ENCODE assay signal across 13 cellular contexts in genomic region chr18:43582120-43582519, GRCh38.
DNase-seq lines count a peak whose midpoint lies in the region; ATAC-seq and TF ChIP-seq lines count a peak whose summit lies in the region.
"Had no signal": no experiment of that assay in that cellular context is flagged by ENCODE, and none has a peak within 500 bp of the region (broad histone marks: within the 10 kb centered on the region; RNA-seq: fewer than 3 reads in every experiment).

No MANE protein-coding gene starts in this region.

- no peak overlapping the region for H3K4me3 ChIP-seq in heart right ventricle
- H3K4me3 ChIP-seq in right atrium auricular region, result no peak overlapping the region
- no peak overlapping the region for H3K4me3 ChIP-seq in OCI-LY3 (ENCODE audit: low read length)
- no peak overlapping the region for H3K4me3 ChIP-seq in gastroesophageal sphincter
- no peak overlapping the region for H3K4me3 ChIP-seq in lower leg skin (ENCODE audit: low read depth, poor library complexity, severe bottlenecking)
- H3K4me3 ChIP-seq: BLaER1 had no signal

- 49 to 64% methylated on average over 1 of the region's 1 CpG for WGBS in heart right ventricle, 2 donors
- WGBS in gastroesophageal sphincter (ENCODE audit: low coverage in 1 of 2), 2 donors, result 27 to 29% methylated on average over 1 of the region's 1 CpG
- 43 to 59% methylated on average over 1 of the region's 1 CpG for WGBS in lower leg skin, 2 donors

- H3K27me3 ChIP-seq in heart right ventricle (no peaks in the 10 kb centered on the region), right atrium auricular region (no peaks in the 10 kb centered on the region), OCI-LY3 (ENCODE audit: low read depth, low read length) (no peaks in the 10 kb centered on the region), gastroesophageal sphincter (no peaks in the 10 kb centered on the region)
- H3K27me3 ChIP-seq: BLaER1 had no signal

- H3K4me2 ChIP-seq in OCI-LY3 (ENCODE audit: low read length), result peak overlapping the region; percentile 46
- H3K4me2 ChIP-seq: BLaER1 had no signal

- no peaks in the 10 kb centered on the region for H4K20me1 ChIP-seq in OCI-LY3 (ENCODE audit: insufficient read depth, low read length)
- H4K20me1 ChIP-seq: BLaER1 had no signal

- H3K27ac ChIP-seq in heart right ventricle, result no peak overlapping the region
- H3K27ac ChIP-seq in right atrium auricular region, result no peak overlapping the region
- H3K27ac ChIP-seq in OCI-LY3 (ENCODE audit: low read length), result peak overlapping the region; percentile 81
- no peak overlapping the region for H3K27ac ChIP-seq in gastroesophageal sphincter
- H3K27ac ChIP-seq: BLaER1, HL-60 had no signal

- intact Hi-C loops in heart right ventricle (cut with DNase I), result loop anchor here in 1 of 10 donors (10.0 kb wide), 1 partner anchor 1467 kb away; no protein-coding TSS in a partner anchor
- intact Hi-C loops in lower leg skin (cut with DNase I; ENCODE audit: low total_unique reads), result no loop called here

- peak in 5 of 8 donors; percentile 46 to 76 (median 54) for ATAC-seq in heart right ventricle
- peak; percentile 51 for ATAC-seq in gastroesophageal sphincter

- no peak for TF ChIP-seq EP300 in gastroesophageal sphincter (IDR thresholded peaks at IDR 0.05)

- no peaks in the 10 kb centered on the region for H3K79me2 ChIP-seq in OCI-LY3 (ENCODE audit: low read length)

- TF ChIP-seq CTCF in heart right ventricle (IDR thresholded peaks at IDR 0.05) (no peak), right atrium auricular region (IDR thresholded peaks at IDR 0.05) (no peak), OCI-LY3 (IDR thresholded peaks at IDR 0.05; ENCODE audit: low read depth, low read length) (no peak), gastroesophageal sphincter (IDR thresholded peaks at IDR 0.05) (no peak), lower leg skin (IDR thresholded peaks at IDR 0.05) (no peak)

- H2AFZ ChIP-seq in OCI-LY3 (ENCODE audit: low read depth, low read length), result peak overlapping the region; percentile 7; the same call in 1 of the 2 replicates

- H3K4me1 ChIP-seq in heart right ventricle, result peaks cover 0 to 17% (median 0%) of the 10 kb centered on the region in 9 donors
- H3K4me1 ChIP-seq in right atrium auricular region, result peaks cover 0 to 6% of the 10 kb centered on the region in 2 donors
- peaks cover 74% of the 10 kb centered on the region for H3K4me1 ChIP-seq in OCI-LY3 (ENCODE audit: low read length)
- H3K4me1 ChIP-seq in gastroesophageal sphincter, result peaks cover 0 to 5% (median 0%) of the 10 kb centered on the region in 3 donors
- H3K4me1 ChIP-seq: BLaER1 had no signal

- peak overlapping the region; percentile 20 for H3K9ac ChIP-seq in OCI-LY3 (ENCODE audit: low read length)
- H3K9ac ChIP-seq: BLaER1 had no signal

- TF ChIP-seq POLR2A in gastroesophageal sphincter (IDR thresholded peaks at IDR 0.05), result no peak
- TF ChIP-seq POLR2A in lower leg skin (IDR thresholded peaks at IDR 0.05), result no peak

- H3K9me3 ChIP-seq in heart right ventricle, result no peaks in the 10 kb centered on the region
- no peaks in the 10 kb centered on the region for H3K9me3 ChIP-seq in right atrium auricular region
- 0 out of 2 replicates have a peak, but pooled peaks cover 3% of the 10 kb centered on the region for H3K9me3 ChIP-seq in OCI-LY3 (ENCODE audit: insufficient read depth, low read length)
- H3K9me3 ChIP-seq in gastroesophageal sphincter, result no peaks in the 10 kb centered on the region
- H3K9me3 ChIP-seq: BLaER1 had no signal

- H3K36me3 ChIP-seq in heart right ventricle (no peaks in the 10 kb centered on the region), right atrium auricular region (no peaks in the 10 kb centered on the region), OCI-LY3 (replicated peaks; ENCODE audit: low read depth, low read length) (peaks cover 30% of the 10 kb centered on the region), gastroesophageal sphincter (no peaks in the 10 kb centered on the region)
- H3K36me3 ChIP-seq: BLaER1 had no signal

- DNase-seq in heart right ventricle (peak in 1 of 2 donors; percentile 23), right atrium auricular region (ENCODE audit: low spot score) (no peak), lower leg skin (ENCODE audit: low spot score in 2 of 2) (no peak), NCI-H1694 (lab: John Stamatoyannopoulos, UW) (no peak)
- no peak for DNase-seq in activated T-cell treated with anti-CD3 and anti-CD28 coated beads, Interleukin-2, amount 50 U/mL, for 48 hours
- DNase-seq: 8988T, AML-193, HCEC 1CT, HFFc6 had no signal
